ENCODE assay signal across 8 cellular contexts in genomic region chr3:11288786-11289637, GRCh38. TPM values are rescaled to one million over a fixed set of nuclear protein-coding genes. Genes with fewer than 3 reads are reported as not detected.
DNase-seq lines count a peak whose midpoint lies in the region; ATAC-seq and TF ChIP-seq lines count a peak whose summit lies in the region.

No MANE protein-coding gene starts in this region.

- peak overlapping the region; percentile 17 to 29 for H3K4me3 ChIP-seq in ascending aorta
- H3K4me3 ChIP-seq in upper lobe of right lung = no peak overlapping the region
- no peak overlapping the region for H3K4me3 ChIP-seq in effector memory CD4-positive, alpha-beta T cell (ENCODE audit: insufficient read depth, low read depth, low read length, poor library complexity, severe bottlenecking)

- peak overlapping the region; percentile 86 for H3K27ac ChIP-seq in ascending aorta
- peak overlapping the region; percentile 19 for H3K27ac ChIP-seq in layer of hippocampus (ENCODE audit: low read depth, low read length)
- H3K27ac ChIP-seq in upper lobe of right lung = peak overlapping the region; percentile 80
- H3K27ac ChIP-seq in effector memory CD4-positive, alpha-beta T cell (ENCODE audit: insufficient read depth, low read length, poor library complexity, severe bottlenecking) = no peak overlapping the region

- H3K4me1 ChIP-seq in ascending aorta (peaks cover 19 to 25% of the 10 kb centered on the region in 2 donors), upper lobe of right lung (peaks cover 57% of the 10 kb centered on the region)
- peaks cover 24% of the 10 kb centered on the region for H3K4me1 ChIP-seq in effector memory CD4-positive, alpha-beta T cell (ENCODE audit: control insufficient read depth, insufficient read depth, low read length, poor library complexity, severe bottlenecking)

- intact Hi-C loops in ascending aorta (cut with DNase I) = loop anchor here (1.0 to 5.0 kb wide), 3 partner anchors 17 to 152 kb away; partner anchors contain the start of gene ATG7
- intact Hi-C loops in upper lobe of right lung (cut with DNase I) = no loop called here

- TF ChIP-seq CTCF in GM10266 (IDR thresholded peaks at IDR 0.05; ENCODE audit: control insufficient read depth, insufficient read depth, low read depth, missing control alignments) (no peak), ascending aorta (IDR thresholded peaks at IDR 0.05) (no peak), upper lobe of right lung (IDR thresholded peaks at IDR 0.05) (no peak)

- peak; percentile 44 for DNase-seq in GM10266 (ENCODE audit: extremely low spot score)
- DNase-seq in H4 (ENCODE audit: low spot score) = peak; percentile 81
- peak; percentile 89 for DNase-seq in M059J (ENCODE audit: low read depth)
- DNase-seq in ascending aorta (ENCODE audit: low spot score in 2 of 2) = no peak
- DNase-seq in upper lobe of right lung = no peak
- no peak for DNase-seq in effector memory CD4-positive, alpha-beta T cell
- DNase-seq in NCI-H1436 treated with DMSO at 0.1 percent for 48 hours (lab: John Stamatoyannopoulos, UW) = no peak

- ATAC-seq in upper lobe of right lung = peak; percentile 79

- H3K36me3 ChIP-seq in ascending aorta (no peaks in the 10 kb centered on the region), upper lobe of right lung (no peaks in the 10 kb centered on the region)
- H3K36me3 ChIP-seq in effector memory CD4-positive, alpha-beta T cell (ENCODE audit: control insufficient read depth, insufficient read depth, low read length) = no peaks in the 10 kb centered on the region

- H3K9me3 ChIP-seq in ascending aorta (no peaks in the 10 kb centered on the region), upper lobe of right lung (no peaks in the 10 kb centered on the region)
- no peaks in the 10 kb centered on the region for H3K9me3 ChIP-seq in effector memory CD4-positive, alpha-beta T cell (ENCODE audit: control insufficient read depth, low read length)

- H3K27me3 ChIP-seq in ascending aorta = no peaks in the 10 kb centered on the region
- no peaks in the 10 kb centered on the region for H3K27me3 ChIP-seq in layer of hippocampus (ENCODE audit: control insufficient read depth, insufficient read depth, low read length)
- no peaks in the 10 kb centered on the region for H3K27me3 ChIP-seq in upper lobe of right lung
- no peaks in the 10 kb centered on the region for H3K27me3 ChIP-seq in effector memory CD4-positive, alpha-beta T cell (replicated peaks; ENCODE audit: control insufficient read depth, insufficient read depth, low read length, poor library complexity, severe bottlenecking)

RNA-seq across cellular contexts. Expression of gene ATG7, which starts 16.8 kb away (rescaled TPM):
- total RNA-seq in H4 (2014; rRNA removed; shearing (Covaris generic)) = 41.6 and 59.1 TPM in 2 replicates
- total RNA-seq in M059J (2014; rRNA removed; shearing (Covaris generic)) = 36.8 and 68.7 TPM in 2 replicates
- total RNA-seq in ascending aorta (48.5 TPM), upper lobe of right lung (49.9 TPM)

Comparison
In these comparisons a context has a peak if more than half of its experiments do, and no peak if none do; other contexts are left out.
1. DNase-seq: peak in GM10266 (single experiment), H4 (single experiment) and M059J (single experiment); none in ascending aorta (0 of 2), upper lobe of right lung (single experiment), effector memory CD4-positive, alpha-beta T cell (0 of 3) and NCI-H1436 treated with DMSO at 0.1 percent for 48 hours (single experiment).
2. H3K4me3 ChIP-seq: peak in ascending aorta (2 of 2); none in upper lobe of right lung (single experiment) and effector memory CD4-positive, alpha-beta T cell (single experiment).